In the genomic region with DNA sequence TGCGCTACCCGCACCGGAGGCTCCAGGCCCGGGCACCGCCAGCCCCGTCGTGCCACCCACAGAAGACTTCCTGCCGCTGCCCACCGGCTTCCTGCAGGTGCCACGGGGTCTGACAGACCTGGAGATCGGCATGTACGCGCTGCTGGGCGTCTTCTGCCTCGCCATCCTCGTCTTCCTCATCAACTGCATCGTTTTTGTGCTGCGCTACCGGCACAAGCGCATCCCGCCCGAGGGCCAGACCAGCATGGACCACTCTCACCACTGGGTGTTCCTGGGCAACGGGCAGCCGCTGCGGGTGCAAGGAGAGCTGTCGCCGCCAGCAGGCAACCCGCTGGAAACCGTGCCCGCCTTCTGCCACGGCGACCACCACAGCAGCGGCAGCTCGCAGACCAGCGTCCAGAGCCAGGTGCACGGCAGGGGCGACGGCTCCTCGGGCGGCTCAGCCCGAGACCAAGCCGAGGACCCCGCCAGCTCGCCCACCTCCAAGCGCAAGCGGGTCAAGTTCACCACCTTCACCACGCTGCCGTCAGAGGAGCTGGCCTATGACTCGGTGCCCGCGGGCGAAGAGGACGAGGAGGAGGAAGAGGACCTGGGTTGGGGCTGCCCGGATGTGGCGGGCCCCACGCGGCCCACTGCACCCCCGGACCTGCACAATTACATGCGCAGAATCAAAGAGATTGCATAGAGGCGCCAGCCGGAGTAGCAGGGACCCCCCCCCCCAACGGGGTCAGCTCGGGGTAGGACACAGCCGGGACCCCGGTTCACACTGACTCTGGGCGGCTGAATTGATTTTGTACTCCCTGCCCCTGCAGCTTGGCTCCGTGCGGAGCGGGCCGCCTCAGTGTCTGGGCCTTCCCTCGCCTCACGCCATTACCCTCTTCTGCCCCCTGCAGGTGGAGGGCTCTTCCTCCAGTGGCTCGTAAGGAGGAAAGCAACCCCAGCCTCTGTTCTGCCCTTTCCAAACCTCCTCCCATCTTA, we compare ENCODE assay signal across 8 cellular contexts. TPM values are rescaled to one million over a fixed set of nuclear protein-coding genes. Genes with fewer than 3 reads are reported as not detected.
DNase-seq lines count a peak whose midpoint lies in the region; ATAC-seq, FAIRE-seq and TF ChIP-seq lines count a peak whose summit lies in the region.

No MANE protein-coding gene starts in this region.

- H3K4me3 Mint-ChIP-seq in activated naive CD4-positive, alpha-beta T cell treated with anti-CD3 and anti-CD28 coated beads, Interleukin-2, amount 10 ng/mL, durations not matched to agents 7 days and 5 days = peak overlapping the region; percentile 42
- H3K4me3 Mint-ChIP-seq in progenitor cell of endocrine pancreas (ENCODE audit: low read depth) = no peak overlapping the region

- peak overlapping the region; percentile 16 to 47 (median 32) for H3K4me3 ChIP-seq in tibial nerve

- TF ChIP-seq EP300 in tibial nerve (IDR thresholded peaks at IDR 0.05) = no peak

- H3K27ac ChIP-seq in tibial nerve = no peak overlapping the region

- H3K4me1 Mint-ChIP-seq in activated naive CD4-positive, alpha-beta T cell treated with anti-CD3 and anti-CD28 coated beads, Interleukin-2, amount 10 ng/mL, durations not matched to agents 7 days and 5 days = peaks cover 12% of the 10 kb centered on the region
- H3K4me1 Mint-ChIP-seq in progenitor cell of endocrine pancreas (ENCODE audit: low read depth) = peaks cover 2% of the 10 kb centered on the region

- TF ChIP-seq POLR2A in tibial nerve (IDR thresholded peaks at IDR 0.05) = no peak

- H3K36me3 ChIP-seq in tibial nerve = no peaks in the 10 kb centered on the region

- FAIRE-seq in HTR-8/SVneo (lab: Jason Lieb, UNC) = no peak

- DNase-seq in HTR-8/SVneo (ENCODE audit: insufficient read length, low spot score) = peak; percentile 66
- DNase-seq in SK-N-DZ (ENCODE audit: low spot score) = peak; percentile 77
- peak; percentile 87 for DNase-seq in activated naive CD4-positive, alpha-beta T cell treated with anti-CD3 and anti-CD28 coated beads, Interleukin-2, amount 10 ng/mL, durations not matched to agents 7 days and 5 days
- peak; percentile 42 to 92 (median 81) for DNase-seq in head of caudate nucleus
- peak; percentile 69 for DNase-seq in progenitor cell of endocrine pancreas (ENCODE audit: low spot score, unreplicated experiment)
- DNase-seq in tibial nerve (ENCODE audit: low spot score in 2 of 2) = peak; percentile 40 to 67

- WGBS in tibial nerve, 2 donors = 4 to 27% methylated on average over 15 to 55 of the region's 73 CpGs

- H3K27me3 Mint-ChIP-seq in activated naive CD4-positive, alpha-beta T cell treated with anti-CD3 and anti-CD28 coated beads, Interleukin-2, amount 10 ng/mL, durations not matched to agents 7 days and 5 days = peaks cover 70% of the 10 kb centered on the region
- H3K27me3 Mint-ChIP-seq in progenitor cell of endocrine pancreas = peaks cover 38% of the 10 kb centered on the region

- no peaks in the 10 kb centered on the region for H3K9me3 Mint-ChIP-seq in activated naive CD4-positive, alpha-beta T cell treated with anti-CD3 and anti-CD28 coated beads, Interleukin-2, amount 10 ng/mL, durations not matched to agents 7 days and 5 days
- no peaks in the 10 kb centered on the region for H3K9me3 Mint-ChIP-seq in progenitor cell of endocrine pancreas (ENCODE audit: low read depth)

- peaks cover 0 to 13% (median 6%) of the 10 kb centered on the region in 4 donors for H3K4me1 ChIP-seq in tibial nerve

- intact Hi-C loops in head of caudate nucleus (cut with DNase I) = loop anchor here (2.0 kb wide), 1 partner anchor 95 kb away; no protein-coding TSS in a partner anchor

- CTCF ChIA-PET in activated naive CD4-positive, alpha-beta T cell treated with anti-CD3 and anti-CD28 coated beads, Interleukin-2, amount 10 ng/mL, durations not matched to agents 7 days and 5 days (lab: Charles Lee) = interaction anchor here (0.7 to 1.9 kb wide), 11 partner anchors 9 to 437 kb away, joined by 3 to 12 read pairs (median 3); no protein-coding TSS in a partner anchor

- no peaks in the 10 kb centered on the region for H3K9me3 ChIP-seq in tibial nerve

- no peak overlapping the region for H3K27ac Mint-ChIP-seq in activated naive CD4-positive, alpha-beta T cell treated with anti-CD3 and anti-CD28 coated beads, Interleukin-2, amount 10 ng/mL, durations not matched to agents 7 days and 5 days
- H3K27ac Mint-ChIP-seq in progenitor cell of endocrine pancreas = no peak overlapping the region

- peaks cover 0 to 29% of the 10 kb centered on the region in 2 donors for H3K27me3 ChIP-seq in tibial nerve

- H3K36me3 Mint-ChIP-seq in activated naive CD4-positive, alpha-beta T cell treated with anti-CD3 and anti-CD28 coated beads, Interleukin-2, amount 10 ng/mL, durations not matched to agents 7 days and 5 days = no peaks in the 10 kb centered on the region
- no peaks in the 10 kb centered on the region for H3K36me3 Mint-ChIP-seq in progenitor cell of endocrine pancreas (ENCODE audit: insufficient read depth)

- no peak for ATAC-seq in GM18873 (IDR thresholded peaks at IDR 0.05; ENCODE audit: low FRiP score, unreplicated experiment)

- peak; percentile 88 for TF ChIP-seq CTCF in GM12872 (IDR thresholded peaks at IDR 0.05; ENCODE audit: insufficient read depth, low read depth, low read length)
- peak; percentile 86 for TF ChIP-seq CTCF in progenitor cell of endocrine pancreas (IDR thresholded peaks at IDR 0.05; ENCODE audit: unreplicated experiment)
- peak; percentile 77 to 85 (median 82) for TF ChIP-seq CTCF in tibial nerve (IDR thresholded peaks at IDR 0.05)

RNA-seq across cellular contexts. Expression of gene TMEM132E, which starts 58.5 kb away (rescaled TPM):
- 17.8 and 23.5 TPM in 2 replicates for polyA plus RNA-seq in SK-N-DZ (2014; cell fraction: cytosol; rRNA removed)
- 29.9 and 41.7 TPM in 2 replicates for polyA plus RNA-seq in SK-N-DZ (2014; cell fraction: nucleus; rRNA removed)
- total RNA-seq in progenitor cell of endocrine pancreas (0.05 and 0.13 TPM in 2 replicates), tibial nerve (under 1 TPM in 2 of 4 donors, not detected in 2; 0.42 to 0.59 TPM)
